9 cellular contexts compared by ENCODE assay signal in the genomic region with DNA sequence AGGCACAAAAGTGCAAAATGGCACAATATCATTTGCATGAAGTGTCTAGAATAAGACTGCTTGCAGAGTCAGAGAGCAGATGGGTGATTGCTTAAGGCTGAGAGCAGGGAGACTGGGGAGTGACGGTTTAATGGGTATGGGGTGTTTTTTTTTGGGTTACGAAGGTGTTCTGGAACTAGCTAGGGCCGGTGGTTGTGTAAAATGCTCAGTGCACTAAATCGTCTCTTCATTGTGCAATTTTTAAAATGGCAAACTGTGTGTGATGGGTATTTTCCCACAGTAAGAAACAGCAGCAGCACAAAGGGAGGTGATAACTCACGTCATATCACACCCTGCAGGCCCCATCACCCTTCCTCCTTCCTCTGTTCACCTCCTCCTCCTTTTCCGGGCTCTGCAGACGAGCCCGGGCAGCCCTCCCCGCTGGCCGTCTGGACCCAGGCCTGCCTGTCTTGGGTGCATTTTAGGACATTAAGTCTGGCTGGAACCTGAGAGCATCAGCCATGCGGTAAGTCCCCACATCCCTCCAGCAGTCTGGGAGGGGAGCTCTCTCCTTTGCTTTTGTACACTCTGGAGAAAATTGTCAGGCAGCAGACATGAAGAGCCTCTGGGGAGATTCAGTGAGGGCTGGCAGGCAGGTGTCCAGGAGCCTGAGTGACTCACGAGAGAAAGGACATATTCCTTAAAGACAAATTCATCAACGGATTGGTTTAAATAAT. TPM values are rescaled to one million over a fixed set of nuclear protein-coding genes. Genes with fewer than 3 reads are reported as not detected.
A peak's percentile ranks its signal among the peaks of the same experiment; 100 is the strongest.
DNase-seq lines count a peak whose midpoint lies in the region; ATAC-seq and TF ChIP-seq lines count a peak whose summit lies in the region.
"Had no signal": no experiment of that assay in that cellular context is flagged by ENCODE, and none has a peak within 500 bp of the region (broad histone marks: within the 10 kb centered on the region; RNA-seq: fewer than 3 reads in every experiment).

No MANE protein-coding gene starts in this region.

- H3K9me3 Mint-ChIP-seq in osteocyte (ENCODE audit: unreplicated experiment): no peaks in the 10 kb centered on the region

- peaks cover 14% of the 10 kb centered on the region for H3K4me1 ChIP-seq in suprapubic skin

- in situ Hi-C loops in GM13976 (cut with MboI; ENCODE audit: low sequenced_read_pairs, unreplicated experiment): loop anchor here (25.0 kb wide), 1 partner anchor 1155 kb away; no protein-coding TSS in a partner anchor

- H3K27me3 Mint-ChIP-seq in osteocyte (ENCODE audit: unreplicated experiment): peaks cover 7% of the 10 kb centered on the region

- no peak for TF ChIP-seq POLR2A in suprapubic skin (IDR thresholded peaks at IDR 0.05)

- DNase-seq in GM13976 (ENCODE audit: low spot score) (peak; percentile 80), MV-4-11 (lab: John Stamatoyannopoulos, UW) (peak; percentile 66), osteocyte (ENCODE audit: extremely low spot score, unreplicated experiment) (no peak), suprapubic skin (ENCODE audit: low spot score in 2 of 2) (no peak), AG08396 (ENCODE audit: low spot score) (no peak)
- peak; percentile 26 for DNase-seq in activated CD4-positive, CD25-positive, alpha-beta regulatory T cell treated with anti-CD3 and anti-CD28 coated beads, Interleukin-2, amount 50 U/mL, for 16 hours (ENCODE audit: low read depth, low spot score)
- DNase-seq in effector CD4-positive, alpha-beta T cell: peak; percentile 25

- 6% methylated on average over 13 of the region's 13 CpGs for WGBS in suprapubic skin

- no peak overlapping the region for H3K4me3 ChIP-seq in suprapubic skin

- no peaks in the 10 kb centered on the region for H3K27me3 ChIP-seq in suprapubic skin

- no peak for TF ChIP-seq CTCF in GM13976 (IDR thresholded peaks at IDR 0.05; ENCODE audit: borderline replicate concordance, control extremely low read depth, extremely low read depth, insufficient read depth, missing control alignments)
- TF ChIP-seq CTCF in osteocyte (IDR thresholded peaks at IDR 0.05): peak; percentile 12
- TF ChIP-seq CTCF in suprapubic skin (IDR thresholded peaks at IDR 0.05): no peak

- H3K4me1 Mint-ChIP-seq in osteocyte (ENCODE audit: unreplicated experiment): peaks cover 13% of the 10 kb centered on the region

- no peak overlapping the region for H3K27ac ChIP-seq in suprapubic skin
- H3K27ac ChIP-seq: VCaP had no signal

- H3K9me3 ChIP-seq in suprapubic skin: no peaks in the 10 kb centered on the region

- no peak overlapping the region for H3K4me3 Mint-ChIP-seq in osteocyte (ENCODE audit: unreplicated experiment)

- H3K36me3 Mint-ChIP-seq in osteocyte (ENCODE audit: unreplicated experiment): no peaks in the 10 kb centered on the region

- H3K27ac Mint-ChIP-seq in osteocyte (ENCODE audit: unreplicated experiment): no peak overlapping the region

- H3K36me3 ChIP-seq in suprapubic skin: no peaks in the 10 kb centered on the region

- peak; percentile 91 for ATAC-seq in GM21786 (IDR thresholded peaks at IDR 0.05; ENCODE audit: unreplicated experiment)

- no peak for TF ChIP-seq EP300 in suprapubic skin (IDR thresholded peaks at IDR 0.05)

RNA-seq across cellular contexts. Expression of gene ASMT, which starts 42.7 kb away (rescaled TPM):
- not detected in 2 replicates for total RNA-seq in osteocyte
- total RNA-seq in suprapubic skin: under 1 TPM in 1 of 4 donors, not detected in 3; 0.68 TPM

Comparison
In these comparisons a context has a peak if more than half of its experiments do, and no peak if none do; other contexts are left out.
1. DNase-seq: peak in GM13976 (single experiment), MV-4-11 (single experiment), activated CD4-positive, CD25-positive, alpha-beta regulatory T cell treated with anti-CD3 and anti-CD28 coated beads, Interleukin-2, amount 50 U/mL, for 16 hours (single experiment) and effector CD4-positive, alpha-beta T cell (single experiment); none in osteocyte (single experiment), suprapubic skin (0 of 2) and AG08396 (single experiment).